In genomic region chr13:23620211-23620610, GRCh38 we compare ENCODE assay signal across 24 cellular contexts. TPM values are rescaled to one million over a fixed set of nuclear protein-coding genes. Genes with fewer than 3 reads are reported as not detected.
"Had no signal": no experiment of that assay in that cellular context is flagged by ENCODE, and none has a peak within 500 bp of the region (broad histone marks: within the 10 kb centered on the region; RNA-seq: fewer than 3 reads in every experiment).

No MANE protein-coding gene starts in this region.

- DNase-seq: activated B cell treated with CpG ODN at 0.5 μM for 24 hours; activated CD4-positive, alpha-beta T cell treated with anti-CD3 and anti-CD28 coated beads for 36 hours; activated CD4-positive, alpha-beta T cell treated with anti-CD3 and anti-CD28 coated beads, Interleukin-2, amount 50 U/mL, for 48 hours; activated CD8-positive, alpha-beta memory T cell treated with anti-CD3 and anti-CD28 coated beads, Interleukin-2, amount 50 U/mL, for 48 hours; activated naive CD4-positive, alpha-beta T cell; activated T-cell treated with anti-CD3 and anti-CD28 coated beads, Interleukin-2, amount 50 U/mL, for 4 hours; adrenal gland; effector memory CD4-positive, alpha-beta T cell; head of caudate nucleus; left colon; naive thymus-derived CD8-positive, alpha-beta T cell; ovary; stimulated activated CD4-positive, alpha-beta T cell treated with anti-CD3 and anti-CD28 coated beads, Interleukin-2, amount 100 ng/mL, for 24 hours; stomach; T1000 had no signal

- H3K27ac ChIP-seq: adrenal gland, ascending aorta, ovary, prostate gland, skin epidermis, stomach, tibial nerve had no signal

- H3K36me3 ChIP-seq: adrenal gland, ascending aorta, ovary, prostate gland had no signal

- H3K9me3 ChIP-seq: adrenal gland, ascending aorta, gastroesophageal sphincter, ovary, prostate gland, stomach, suprapubic skin had no signal

- H3K4me1 ChIP-seq: adrenal gland, ascending aorta, prostate gland, suprapubic skin, tibial nerve had no signal

- H3K4me3 ChIP-seq: adrenal gland, ascending aorta, gastroesophageal sphincter, lung, ovary, prostate gland, skin epidermis, stomach, suprapubic skin, tibial nerve had no signal

- ATAC-seq: activated CD4-positive, alpha-beta T cell treated with anti-CD3 and anti-CD28 coated beads for 36 hours; gastroesophageal sphincter; left colon; naive thymus-derived CD8-positive, alpha-beta T cell had no signal

- H3K27me3 ChIP-seq: adrenal gland, ascending aorta, gastroesophageal sphincter, ovary, stomach, suprapubic skin, tibial nerve had no signal

RNA-seq across cellular contexts. Expression of gene TNFRSF19, which starts 50.0 kb away (rescaled TPM):
- total RNA-seq: activated B cell treated with CpG ODN at 0.5 μM for 24 hours; activated CD4-positive, alpha-beta T cell treated with anti-CD3 and anti-CD28 coated beads for 36 hours; activated CD8-positive, alpha-beta memory T cell treated with anti-CD3 and anti-CD28 coated beads for 36 hours; activated T-helper 2 cell treated with anti-CD3 and anti-CD28 coated beads, Interferon-gamma antibody, Interleukin-2, Interleukin-4, amounts not matched to agents 10 μg/mL and 5 μg/mL and 100 μg/mL, durations not matched to agents 14 hours and 24 hours and 36 hours had no signal
- polyA plus RNA-seq: naive thymus-derived CD8-positive, alpha-beta T cell had no signal
